In genomic region chr6:158849899-158850806, GRCh38 we compare ENCODE assay signal across 8 cellular contexts. TPM values are rescaled to one million over a fixed set of nuclear protein-coding genes. Genes with fewer than 3 reads are reported as not detected.
DNase-seq lines count a peak whose midpoint lies in the region; ATAC-seq, FAIRE-seq and TF ChIP-seq lines count a peak whose summit lies in the region.

No MANE protein-coding gene starts in this region.

- peak overlapping the region; percentile 41 for H3K4me3 Mint-ChIP-seq in activated CD4-positive, alpha-beta memory T cell treated with anti-CD3 and anti-CD28 coated beads, Interleukin-2, amount 10 ng/mL, durations not matched to agents 7 days and 5 days

- POLR2A ChIA-PET in activated CD4-positive, alpha-beta memory T cell treated with anti-CD3 and anti-CD28 coated beads, Interleukin-2, amount 10 ng/mL, durations not matched to agents 7 days and 5 days (lab: Charles Lee), result interaction anchor here (5.7 kb wide), 1 partner anchor 18 kb away, joined by 227 read pairs; no protein-coding TSS in a partner anchor

- H3K9me3 Mint-ChIP-seq in activated CD4-positive, alpha-beta memory T cell treated with anti-CD3 and anti-CD28 coated beads, Interleukin-2, amount 10 ng/mL, durations not matched to agents 7 days and 5 days, result no peaks in the 10 kb centered on the region

- CTCF ChIA-PET in activated CD4-positive, alpha-beta memory T cell treated with anti-CD3 and anti-CD28 coated beads, Interleukin-2, amount 10 ng/mL, durations not matched to agents 7 days and 5 days (lab: Charles Lee), result interaction anchor here (5.8 kb wide), 1 partner anchor 18 kb away, joined by 62 read pairs; no protein-coding TSS in a partner anchor

- peaks cover 13% of the 10 kb centered on the region for H3K27me3 Mint-ChIP-seq in activated CD4-positive, alpha-beta memory T cell treated with anti-CD3 and anti-CD28 coated beads, Interleukin-2, amount 10 ng/mL, durations not matched to agents 7 days and 5 days

- H3K27ac ChIP-seq in parathyroid adenoma, result peak overlapping the region; percentile 70

- peak overlapping the region; percentile 1 for H3K4me3 ChIP-seq in parathyroid adenoma (ENCODE audit: low read depth, low read length)

- H3K36me3 Mint-ChIP-seq in activated CD4-positive, alpha-beta memory T cell treated with anti-CD3 and anti-CD28 coated beads, Interleukin-2, amount 10 ng/mL, durations not matched to agents 7 days and 5 days (ENCODE audit: low read depth), result peaks cover 3% of the 10 kb centered on the region

- H3K27me3 ChIP-seq in parathyroid adenoma (ENCODE audit: control insufficient read depth, insufficient read depth, low read length), result no peaks in the 10 kb centered on the region

- H3K36me3 ChIP-seq in parathyroid adenoma (ENCODE audit: control insufficient read depth, insufficient read depth, low read length), result no peaks in the 10 kb centered on the region

- H3K27ac Mint-ChIP-seq in activated CD4-positive, alpha-beta memory T cell treated with anti-CD3 and anti-CD28 coated beads, Interleukin-2, amount 10 ng/mL, durations not matched to agents 7 days and 5 days, result peak overlapping the region; percentile 78

- H3K4me2 ChIP-seq in parathyroid adenoma (ENCODE audit: low read length), result peak overlapping the region; percentile 33

- peaks cover 34% of the 10 kb centered on the region for H3K4me1 ChIP-seq in parathyroid adenoma

- H3K79me2 ChIP-seq in parathyroid adenoma, result no peaks in the 10 kb centered on the region

- H2AFZ ChIP-seq in parathyroid adenoma, result peak overlapping the region; percentile 67

- no peak for TF ChIP-seq CTCF in parathyroid adenoma (IDR thresholded peaks at IDR 0.05)

- peak; percentile 28 for DNase-seq in NCI-H2196 (lab: John Stamatoyannopoulos, UW; ENCODE audit: unreplicated experiment)
- DNase-seq in activated CD4-positive, alpha-beta memory T cell treated with anti-CD3 and anti-CD28 coated beads, Interleukin-2, amount 10 ng/mL, durations not matched to agents 7 days and 5 days, result peak; percentile 68

- peaks cover 26% of the 10 kb centered on the region for H3K4me1 Mint-ChIP-seq in activated CD4-positive, alpha-beta memory T cell treated with anti-CD3 and anti-CD28 coated beads, Interleukin-2, amount 10 ng/mL, durations not matched to agents 7 days and 5 days

- ATAC-seq in esophagus mucosa (peak; percentile 84), HG02884 (IDR thresholded peaks at IDR 0.05; ENCODE audit: unreplicated experiment) (no peak), GM18858 (IDR thresholded peaks at IDR 0.05; ENCODE audit: unreplicated experiment) (no peak), GM18520 (IDR thresholded peaks at IDR 0.05; ENCODE audit: unreplicated experiment) (no peak)

- no peaks in the 10 kb centered on the region for H3K9me3 ChIP-seq in parathyroid adenoma (ENCODE audit: control insufficient read depth, low read length)

- no peak overlapping the region for H3K9ac ChIP-seq in parathyroid adenoma

- peak; percentile 89 for FAIRE-seq in G401.6 (lab: Jason Lieb, UNC)

RNA-seq across cellular contexts. Expression of gene EZR, which starts 31.0 kb away (rescaled TPM):
- 100 to 1,000 TPM; 225 to 228 TPM for total RNA-seq in activated CD4-positive, alpha-beta memory T cell treated with anti-CD3 and anti-CD28 coated beads, Interleukin-2, amount 10 ng/mL, durations not matched to agents 7 days and 5 days
- total RNA-seq in esophagus mucosa, result 368 TPM
